In genomic region chr7:94420321-94420720, GRCh38 we compare ENCODE assay signal across 15 cellular contexts. TPM values are rescaled to one million over a fixed set of nuclear protein-coding genes. Genes with fewer than 3 reads are reported as not detected.
"Had no signal": no experiment of that assay in that cellular context is flagged by ENCODE, and none has a peak within 500 bp of the region (broad histone marks: within the 10 kb centered on the region; RNA-seq: fewer than 3 reads in every experiment).

No MANE protein-coding gene starts in this region.

- H3K9me3 Mint-ChIP-seq: activated naive CD4-positive, alpha-beta T cell treated with anti-CD3 and anti-CD28 coated beads, Interleukin-2, amount 50 U/mL, for 72 hours; natural killer cell treated with Interleukin-12 subunit alpha and Interleukin-12 subunit beta and Interleukin-15 and Interleukin-18, amount 100 ng/mL, for 72 hours had no signal

- H3K4me3 ChIP-seq: cardiac muscle cell, colonic mucosa, left lung, sigmoid colon, testis had no signal

- H3K36me3 Mint-ChIP-seq: activated naive CD4-positive, alpha-beta T cell treated with anti-CD3 and anti-CD28 coated beads, Interleukin-2, amount 50 U/mL, for 72 hours; natural killer cell treated with Interleukin-12 subunit alpha and Interleukin-12 subunit beta and Interleukin-15 and Interleukin-18, amount 100 ng/mL, for 72 hours had no signal

- ATAC-seq: activated naive CD4-positive, alpha-beta T cell treated with anti-CD3 and anti-CD28 coated beads, Interleukin-2, amount 50 U/mL, for 72 hours; left lung; natural killer cell treated with Interleukin-12 subunit alpha and Interleukin-12 subunit beta and Interleukin-15 and Interleukin-18, amount 100 ng/mL, for 72 hours had no signal

- H3K4me3 Mint-ChIP-seq: natural killer cell treated with Interleukin-12 subunit alpha and Interleukin-12 subunit beta and Interleukin-15 and Interleukin-18, amount 100 ng/mL, for 72 hours had no signal

- H3K36me3 ChIP-seq: colonic mucosa had no signal

- H3K27ac ChIP-seq: cardiac muscle cell, colonic mucosa, testis had no signal

- H3K9me3 ChIP-seq: colonic mucosa, left lung, sigmoid colon, testis had no signal

- DNase-seq: activated CD4-positive, alpha-beta T cell treated with anti-CD3 and anti-CD28 coated beads, Interleukin-2, amount 50 U/mL, for 1 hour; activated CD4-positive, CD25-positive, alpha-beta regulatory T cell; amygdala; colonic mucosa; effector CD8-positive, alpha-beta T cell; head of caudate nucleus; left lung; sigmoid colon; stimulated activated CD4-positive, alpha-beta T cell treated with anti-CD3 and anti-CD28 coated beads, Interleukin-12 subunit alpha, Interleukin-12 subunit beta, amount 100 ng/mL, for 4 hours; stimulated activated naive CD4-positive, alpha-beta T cell treated with Interleukin-2 at 50 U/mL for 16 hours; T-helper 2 cell; testis had no signal

- H3K27me3 ChIP-seq: cardiac muscle cell, colonic mucosa, left lung, sigmoid colon, testis had no signal

- H3K27ac Mint-ChIP-seq: natural killer cell treated with Interleukin-12 subunit alpha and Interleukin-12 subunit beta and Interleukin-15 and Interleukin-18, amount 100 ng/mL, for 72 hours had no signal

- H3K4me1 ChIP-seq: colonic mucosa, testis had no signal

RNA-seq across cellular contexts. Expression of gene COL1A2, which starts 25.6 kb away (rescaled TPM):
- total RNA-seq: activated naive CD4-positive, alpha-beta T cell treated with anti-CD3 and anti-CD28 coated beads, Interleukin-2, amount 50 U/mL, for 72 hours; natural killer cell treated with Interleukin-12 subunit alpha and Interleukin-12 subunit beta and Interleukin-15 and Interleukin-18, amount 100 ng/mL, for 72 hours had no signal
